Comparison of ENCODE assay signal across 37 cellular contexts in the genomic region with DNA sequence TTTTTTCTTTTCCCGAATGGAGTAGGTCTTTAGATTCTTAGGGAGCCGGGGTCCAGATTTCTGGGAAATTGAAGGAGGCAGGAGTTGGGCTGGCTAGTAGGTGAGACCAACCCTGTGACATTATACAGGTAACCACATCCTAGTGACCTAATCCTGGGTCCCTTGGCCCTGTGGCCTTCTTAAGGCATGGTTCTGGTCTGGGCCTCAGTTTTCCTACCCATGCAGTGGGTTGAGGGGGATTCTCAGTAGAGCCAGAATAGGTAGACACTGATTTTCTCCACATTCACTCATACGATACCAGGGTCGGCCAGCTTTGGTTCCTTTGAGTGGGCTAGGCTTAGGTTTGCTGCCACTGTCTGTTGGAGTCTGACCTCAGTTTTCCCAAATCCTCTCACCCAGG. TPM values are rescaled to one million over a fixed set of nuclear protein-coding genes. Genes with fewer than 3 reads are reported as not detected.
"Had no signal": no experiment of that assay in that cellular context is flagged by ENCODE, and none has a peak within 500 bp of the region (broad histone marks: within the 10 kb centered on the region; RNA-seq: fewer than 3 reads in every experiment).

No MANE protein-coding gene starts in this region.

- H3K27me3 Mint-ChIP-seq: T-cell, T-helper 17 cell had no signal

- FAIRE-seq: astrocyte, RCC 7860 had no signal

- H3K9me3 Mint-ChIP-seq: activated CD8-positive, alpha-beta T cell treated with anti-CD3 and anti-CD28 coated beads for 36 hours; activated naive CD4-positive, alpha-beta T cell treated with anti-CD3 and anti-CD28 coated beads for 36 hours; T-cell had no signal

- H3K27ac Mint-ChIP-seq: activated CD8-positive, alpha-beta T cell treated with anti-CD3 and anti-CD28 coated beads for 36 hours; activated naive CD4-positive, alpha-beta T cell treated with anti-CD3 and anti-CD28 coated beads for 36 hours; activated naive CD4-positive, alpha-beta T cell treated with anti-CD3 and anti-CD28 coated beads, Interleukin-2, amount 50 U/mL, for 72 hours; T-cell; T-helper 17 cell had no signal

- H3K27me3 ChIP-seq: adrenal gland, body of pancreas, breast epithelium had no signal

- H3K9me3 ChIP-seq: adrenal gland, body of pancreas, breast epithelium had no signal

- DNase-seq: activated CD4-positive, alpha-beta T cell treated with anti-CD3 and anti-CD28 coated beads for 1 hour; activated CD4-positive, alpha-beta T cell treated with anti-CD3 and anti-CD28 coated beads for 48 hours; activated CD4-positive, alpha-beta T cell treated with anti-CD3 and anti-CD28 coated beads, Interleukin-2, amount 50 U/mL, for 4 hours; activated CD4-positive, CD25-positive, alpha-beta regulatory T cell; activated CD8-positive, alpha-beta T cell treated with anti-CD3 and anti-CD28 coated beads for 36 hours; activated gamma-delta T cell treated with Interleukin-2 at 50 U/mL for 16 hours; activated naive CD4-positive, alpha-beta T cell treated with anti-CD3 and anti-CD28 coated beads for 36 hours; activated T-cell treated with anti-CD3 and anti-CD28 coated beads, Interleukin-2, amount 50 U/mL, for 1 hour; adrenal gland; body of pancreas; cerebellar nuclear complex; NCI-H1092 treated with DMSO at 0.1 percent for 48 hours; NCI-H1417; NCI-H146; NCI-H187; NCI-H2029 treated with DMSO at 0.1 percent for 48 hours; NCI-H2107; NCI-H2171; NCI-H510A; NCI-H526; NCI-H748 treated with DMSO at 0.1 percent for 48 hours; NK-92 treated with Interleukin-12 subunit alpha and Interleukin-12 subunit beta, amount 100 ng/mL, for 24 hours; PC-9; SIG-M5; T-cell; T-helper 17 cell had no signal

- H3K27ac ChIP-seq: adrenal gland, body of pancreas, breast epithelium, PC-9, RWPE1 had no signal

- H3K4me2 ChIP-seq: PC-9 had no signal

- H2AFZ ChIP-seq: PC-9 had no signal

- H3K36me3 ChIP-seq: adrenal gland, breast epithelium had no signal

- H3K4me3 Mint-ChIP-seq: activated naive CD4-positive, alpha-beta T cell treated with anti-CD3 and anti-CD28 coated beads for 36 hours; T-helper 17 cell had no signal

- ATAC-seq: activated CD8-positive, alpha-beta T cell treated with anti-CD3 and anti-CD28 coated beads for 36 hours; activated naive CD4-positive, alpha-beta T cell treated with anti-CD3 and anti-CD28 coated beads, Interleukin-2, amount 50 U/mL, for 72 hours; body of pancreas; Right ventricle myocardium inferior; SK-N-SH treated with all-trans-retinoic acid at 6 μM for 48 hours; T-cell; T-helper 17 cell had no signal

- H3K4me3 ChIP-seq: adrenal gland, body of pancreas, breast epithelium, PC-9 had no signal

- H3K36me3 Mint-ChIP-seq: T-cell had no signal

RNA-seq across cellular contexts. Expression of a gene that starts 28.6 kb away (rescaled TPM):
- total RNA-seq: activated CD8-positive, alpha-beta memory T cell treated with anti-CD3 and anti-CD28 coated beads for 36 hours; activated CD8-positive, alpha-beta T cell treated with anti-CD3 and anti-CD28 coated beads for 36 hours; activated naive CD4-positive, alpha-beta T cell treated with anti-CD3 and anti-CD28 coated beads for 36 hours; activated naive CD4-positive, alpha-beta T cell treated with anti-CD3 and anti-CD28 coated beads, Interleukin-2, amount 50 U/mL, for 72 hours; astrocyte; M059J; OCI-LY7; PC-9; SK-MEL-5; T-cell; T-helper 17 cell had no signal
